In genomic region chr19:6106643-6107294, GRCh38 we compare ENCODE assay signal across 7 cellular contexts. TPM values are rescaled to one million over a fixed set of nuclear protein-coding genes. Genes with fewer than 3 reads are reported as not detected.
"Had no signal": no experiment of that assay in that cellular context is flagged by ENCODE, and none has a peak within 500 bp of the region (broad histone marks: within the 10 kb centered on the region; RNA-seq: fewer than 3 reads in every experiment).

No MANE protein-coding gene starts in this region.

RNA-seq across cellular contexts. Expression of gene ACSBG2, which starts 28.7 kb away (rescaled TPM):
- total RNA-seq: activated CD4-positive, alpha-beta T cell treated with anti-CD3 and anti-CD28 coated beads for 36 hours; activated CD8-positive, alpha-beta memory T cell treated with anti-CD3 and anti-CD28 coated beads for 36 hours; activated naive CD4-positive, alpha-beta T cell treated with anti-CD3 and anti-CD28 coated beads for 36 hours; activated T-helper 17 cell treated with anti-CD3 and anti-CD28 coated beads, Interleukin-2, amount 50 U/mL, for 72 hours; MCF 10A; PC-3 had no signal
- polyA plus RNA-seq: IgD-negative memory B cell had no signal
